In genomic region chr3:127520993-127521392, GRCh38 we compare ENCODE assay signal across 27 cellular contexts.
"Had no signal": no experiment of that assay in that cellular context is flagged by ENCODE, and none has a peak within 500 bp of the region (broad histone marks: within the 10 kb centered on the region; RNA-seq: fewer than 3 reads in every experiment).

No MANE protein-coding gene starts in this region.

- H3K9me3 Mint-ChIP-seq: natural killer cell had no signal

- H3K9ac ChIP-seq: neural progenitor cell, parathyroid adenoma had no signal

- H3K36me3 ChIP-seq: left ventricle myocardium inferior, neural progenitor cell, neutrophil, right atrium auricular region, right lobe of liver, tibial nerve, upper lobe of left lung had no signal

- H3K4me3 Mint-ChIP-seq: mesothelial cell of epicardium; naive B cell; natural killer cell; nephron progenitor cell; neural progenitor cell; stimulated activated memory B cell treated with anti-CD40 and anti-IgM and Interleukin-4, amounts not matched to agents 10 μg/mL and 1 μg/mL and 100 μg/mL, for 72 hours; stimulated activated naive CD8-positive, alpha-beta T cell treated with anti-CD3 and anti-CD28 coated beads, Interleukin-15, amount 100 ng/mL, for 72 hours had no signal

- H3K4me3 ChIP-seq: left ventricle myocardium inferior, lung, neural progenitor cell, right atrium auricular region, right lobe of liver, smooth muscle cell, tibial nerve, upper lobe of left lung had no signal

- H3K27me3 ChIP-seq: neural progenitor cell, right atrium auricular region, right lobe of liver, upper lobe of left lung had no signal

- H3K36me3 Mint-ChIP-seq: mesothelial cell of epicardium; natural killer cell; neural progenitor cell; stimulated activated memory B cell treated with anti-CD40 and anti-IgM and Interleukin-4, amounts not matched to agents 10 μg/mL and 1 μg/mL and 100 μg/mL, for 72 hours had no signal

- H3K4me1 ChIP-seq: left ventricle myocardium inferior, parathyroid adenoma, right atrium auricular region, right lobe of liver, tibial nerve, upper lobe of left lung had no signal

- H3K4me2 ChIP-seq: neural progenitor cell, smooth muscle cell had no signal

- H2AFZ ChIP-seq: neural progenitor cell, parathyroid adenoma had no signal

- H3K9me3 ChIP-seq: neutrophil, right lobe of liver, upper lobe of left lung had no signal

- H3K79me2 ChIP-seq: parathyroid adenoma had no signal

- H3K27ac ChIP-seq: left ventricle myocardium inferior, neural progenitor cell, neutrophil, parathyroid adenoma, right atrium auricular region, right lobe of liver, tibial nerve, upper lobe of left lung had no signal

- H3K27ac Mint-ChIP-seq: mesothelial cell of epicardium; naive B cell; natural killer cell; nephron progenitor cell; neural progenitor cell; stimulated activated memory B cell treated with anti-CD40 and anti-IgM and Interleukin-4, amounts not matched to agents 10 μg/mL and 1 μg/mL and 100 μg/mL, for 72 hours; stimulated activated naive CD8-positive, alpha-beta T cell treated with anti-CD3 and anti-CD28 coated beads, Interleukin-15, amount 100 ng/mL, for 72 hours had no signal

- H3K4me1 Mint-ChIP-seq: mesothelial cell of epicardium; naive B cell; natural killer cell; stimulated activated memory B cell treated with anti-CD40 and anti-IgM and Interleukin-4, amounts not matched to agents 10 μg/mL and 1 μg/mL and 100 μg/mL, for 72 hours; stimulated activated naive CD8-positive, alpha-beta T cell treated with anti-CD3 and anti-CD28 coated beads, Interleukin-15, amount 100 ng/mL, for 72 hours had no signal

- DNase-seq: hippocampal formation; kidney glomerular epithelial cell; left cardiac atrium; left ventricle myocardium inferior; mesendoderm; naive B cell; natural killer cell; nephron progenitor cell; occipital lobe; right lobe of liver; stimulated activated CD4-positive, alpha-beta T cell treated with anti-CD3 and anti-CD28 coated beads, Interleukin-1b, Interleukin-23, amount 100 ng/mL, for 48 hours; stimulated activated CD4-positive, alpha-beta T cell treated with anti-CD3 and anti-CD28 coated beads, Interleukin-2, amount 100 ng/mL, for 48 hours; stimulated activated CD4-positive, alpha-beta T cell treated with anti-CD3 and anti-CD28 coated beads, Interleukin-4, amount 100 ng/mL, for 4 hours; stimulated activated CD8-positive, alpha-beta memory T cell treated with anti-CD3 and anti-CD28 coated beads, Interleukin-4, amount 100 ng/mL, for 48 hours; stimulated activated naive CD4-positive, alpha-beta T cell treated with Interleukin-2 at 50 U/mL for 16 hours; stimulated activated naive CD8-positive, alpha-beta T cell treated with anti-CD3 and anti-CD28 coated beads, Interleukin-15, amount 100 ng/mL, for 72 hours; substantia nigra; upper lobe of left lung had no signal

- ATAC-seq: left cardiac atrium; natural killer cell; right lobe of liver; stimulated activated memory B cell treated with anti-CD40 and anti-IgM and Interleukin-4, amounts not matched to agents 10 μg/mL and 1 μg/mL and 100 μg/mL, for 72 hours; stimulated activated naive CD8-positive, alpha-beta T cell treated with anti-CD3 and anti-CD28 coated beads, Interleukin-15, amount 100 ng/mL, for 72 hours had no signal
